Comparison of ENCODE assay signal across 9 cellular contexts in genomic region chr17:1376061-1376460, GRCh38. TPM values are rescaled to one million over a fixed set of nuclear protein-coding genes. Genes with fewer than 3 reads are reported as not detected.
DNase-seq lines count a peak whose midpoint lies in the region; ATAC-seq and TF ChIP-seq lines count a peak whose summit lies in the region.
"Had no signal": no experiment of that assay in that cellular context is flagged by ENCODE, and none has a peak within 500 bp of the region (broad histone marks: within the 10 kb centered on the region; RNA-seq: fewer than 3 reads in every experiment).

No MANE protein-coding gene starts in this region.

- peaks cover 68% of the 10 kb centered on the region for H3K4me1 ChIP-seq in OCI-LY1 (ENCODE audit: insufficient read depth, low read length, severe bottlenecking)
- peaks cover 67% of the 10 kb centered on the region for H3K4me1 ChIP-seq in effector memory CD4-positive, alpha-beta T cell (ENCODE audit: control insufficient read depth, insufficient read depth, low read length, poor library complexity, severe bottlenecking)
- peaks cover 7% of the 10 kb centered on the region for H3K4me1 ChIP-seq in smooth muscle cell (ENCODE audit: low read depth)

- H3K36me3 ChIP-seq in GM06990 (ENCODE audit: control insufficient read depth, insufficient read depth, low read length) = peaks cover 1% of the 10 kb centered on the region; the same call in 1 of the 2 replicates
- H3K36me3 ChIP-seq in OCI-LY1 (ENCODE audit: insufficient read depth, low read length) = peaks cover 51% of the 10 kb centered on the region
- H3K36me3 ChIP-seq in effector memory CD4-positive, alpha-beta T cell (ENCODE audit: control insufficient read depth, insufficient read depth, low read length) = peaks cover 11% of the 10 kb centered on the region
- no peaks in the 10 kb centered on the region for H3K36me3 ChIP-seq in smooth muscle cell (ENCODE audit: low read depth)

- no peaks in the 10 kb centered on the region for H3K9me2 ChIP-seq in OCI-LY1 (ENCODE audit: low read depth, low read length)

- H3K27ac ChIP-seq in OCI-LY1 (ENCODE audit: low read depth, low read length, poor library complexity, severe bottlenecking) = peak overlapping the region; percentile 38
- peak overlapping the region; percentile 37 for H3K27ac ChIP-seq in effector memory CD4-positive, alpha-beta T cell (ENCODE audit: insufficient read depth, low read length, poor library complexity, severe bottlenecking)
- H3K27ac ChIP-seq in smooth muscle cell (ENCODE audit: low read depth) = peak overlapping the region; percentile 37

- H2AFZ ChIP-seq in OCI-LY1 (ENCODE audit: low read length) = no peak overlapping the region
- H2AFZ ChIP-seq in smooth muscle cell (ENCODE audit: low read depth) = no peak overlapping the region

- H3K4me2 ChIP-seq in OCI-LY1 (ENCODE audit: low read length) = peak overlapping the region; percentile 15; the same call in 1 of the 2 replicates
- peak overlapping the region; percentile 7 for H3K4me2 ChIP-seq in smooth muscle cell

- H3K9me3 ChIP-seq in OCI-LY1 (ENCODE audit: low read length) = no peaks in the 10 kb centered on the region
- H3K9me3 ChIP-seq in effector memory CD4-positive, alpha-beta T cell (ENCODE audit: control insufficient read depth, low read length) = no peaks in the 10 kb centered on the region
- H3K9me3 ChIP-seq in smooth muscle cell (replicated peaks; ENCODE audit: low read depth) = no peaks in the 10 kb centered on the region

- peaks cover 100% of the 10 kb centered on the region for H3K79me2 ChIP-seq in OCI-LY1 (ENCODE audit: insufficient read depth, low read length)
- peaks cover 100% of the 10 kb centered on the region for H3K79me2 ChIP-seq in smooth muscle cell (ENCODE audit: low read depth)

- TF ChIP-seq CTCF in GM06990 (IDR thresholded peaks at IDR 0.05; ENCODE audit: insufficient read depth, low read length, poor library complexity, severe bottlenecking) = no peak
- no peak for TF ChIP-seq CTCF in OCI-LY1 (IDR thresholded peaks at IDR 0.05; ENCODE audit: low read length)
- TF ChIP-seq CTCF in smooth muscle cell (IDR thresholded peaks at IDR 0.05; ENCODE audit: borderline replicate concordance, insufficient read depth, poor library complexity, severe bottlenecking) = no peak

- DNase-seq in GM06990 (ENCODE audit: extremely low read depth, insufficient read length) = no peak
- DNase-seq in effector memory CD4-positive, alpha-beta T cell = no peak
- DNase-seq in smooth muscle cell (lab: John Stamatoyannopoulos, UW; ENCODE audit: unreplicated experiment) = no peak
- no peak for DNase-seq in activated effector memory CD4-positive, alpha-beta T cell treated with Interleukin-2 at 50 U/mL for 16 hours
- no peak for DNase-seq in KG1 (lab: John Stamatoyannopoulos, UW)
- DNase-seq: DMS79, NCI-H2081 treated with DMSO at 0.1 percent for 48 hours had no signal

- no peaks in the 10 kb centered on the region; the same call in 1 of the 2 replicates for H3F3A ChIP-seq in OCI-LY1 (ENCODE audit: insufficient read depth, low read length)
- H3F3A ChIP-seq in smooth muscle cell (ENCODE audit: low read depth) = peaks cover 24% of the 10 kb centered on the region

- 82% methylated on average over 5 of the region's 5 CpGs for WGBS in smooth muscle cell (ENCODE audit: low lambda C conversion rate)

- no peak for ATAC-seq in HG02981 (IDR thresholded peaks at IDR 0.05; ENCODE audit: unreplicated experiment)

- H3K4me3 ChIP-seq in GM06990 (replicated peaks; ENCODE audit: low read depth, low read length) (peak overlapping the region; percentile 9; the same call in 1 of the 2 replicates), OCI-LY1 (ENCODE audit: low read depth, low read length, poor library complexity, severe bottlenecking) (no peak overlapping the region), smooth muscle cell (no peak overlapping the region)
- H3K4me3 ChIP-seq in effector memory CD4-positive, alpha-beta T cell (ENCODE audit: insufficient read depth, low read depth, low read length, poor library complexity, severe bottlenecking) = no peak overlapping the region

- H3K27me3 ChIP-seq in GM06990 (replicated peaks; ENCODE audit: control insufficient read depth, insufficient read depth, low read length) (no peaks in the 10 kb centered on the region), OCI-LY1 (ENCODE audit: insufficient read depth, low read length) (no peaks in the 10 kb centered on the region), smooth muscle cell (ENCODE audit: low read depth) (no peaks in the 10 kb centered on the region)
- no peaks in the 10 kb centered on the region for H3K27me3 ChIP-seq in effector memory CD4-positive, alpha-beta T cell (replicated peaks; ENCODE audit: control insufficient read depth, insufficient read depth, low read length, poor library complexity, severe bottlenecking)

- H4K20me1 ChIP-seq in OCI-LY1 (ENCODE audit: insufficient read depth, low read length) (peaks cover 13% of the 10 kb centered on the region; the same call in 1 of the 2 replicates), smooth muscle cell (ENCODE audit: low read depth) (peaks cover 100% of the 10 kb centered on the region)

- H3K9ac ChIP-seq in OCI-LY1 (ENCODE audit: low read length) (no peak overlapping the region), smooth muscle cell (ENCODE audit: low read depth) (no peak overlapping the region)

RNA-seq across cellular contexts. Expression of gene YWHAE, which starts 24.0 kb away (rescaled TPM):
- total RNA-seq in smooth muscle cell = 586 and 662 TPM in 2 replicates
- 383 and 429 TPM in 2 replicates for polyA plus RNA-seq in smooth muscle cell
